ENCODE assay signal across 1 cellular context in genomic region chr6:143059616-143060353, GRCh38.
TF ChIP-seq lines count a peak whose summit lies in the region.

No MANE protein-coding gene starts in this region.

TF ChIP-seq in HEK293, 187 proteins besides CTCF, POLR2A, EP300 and RAD21 (continued from another document):
- no peak for TF ChIP-seq ZSCAN4 (tag by site-specific recombination; IDR thresholded peaks at IDR 0.05)
- no peak for TF ChIP-seq ZNF513 (tag by site-specific recombination; IDR thresholded peaks at IDR 0.05)
- no peak for TF ChIP-seq IKZF3 (tag by site-specific recombination; IDR thresholded peaks at IDR 0.05)
- TF ChIP-seq EGR2 (tag by site-specific recombination; IDR thresholded peaks at IDR 0.05; ENCODE audit: low read depth), result no peak
- TF ChIP-seq ZNF580 (tag by site-specific recombination; IDR thresholded peaks at IDR 0.05), result no peak
- 0 out of 2 replicates have a peak, but pooled peaks have one; percentile 15 for TF ChIP-seq ZNF2 (tag by site-specific recombination; IDR thresholded peaks at IDR 0.05)
- TF ChIP-seq PRDM1 (tag by site-specific recombination; IDR thresholded peaks at IDR 0.05), result peak; percentile 64
- TF ChIP-seq ZNF561 (tag by site-specific recombination; IDR thresholded peaks at IDR 0.05; ENCODE audit: borderline replicate concordance), result 0 out of 2 replicates have a peak, but pooled peaks have one; percentile 10
- peak; percentile 66; the same call in 1 of the 2 replicates for TF ChIP-seq ZNF366 (tag by site-specific recombination; conservative IDR thresholded peaks at IDR 0.05)
- TF ChIP-seq PRDM6 (tag by site-specific recombination; IDR thresholded peaks at IDR 0.05), result peak; percentile 92
- no peak for TF ChIP-seq ZSCAN18 (tag by site-specific recombination; IDR thresholded peaks at IDR 0.05)
- TF ChIP-seq BCL6B (tag by site-specific recombination; IDR thresholded peaks at IDR 0.05), result peak; percentile 54; the same call in 1 of the 2 replicates
- peak; percentile 98 for TF ChIP-seq SCRT1 (tag by site-specific recombination; IDR thresholded peaks at IDR 0.05; ENCODE audit: borderline replicate concordance)
